8 cellular contexts compared by ENCODE assay signal in the genomic region with DNA sequence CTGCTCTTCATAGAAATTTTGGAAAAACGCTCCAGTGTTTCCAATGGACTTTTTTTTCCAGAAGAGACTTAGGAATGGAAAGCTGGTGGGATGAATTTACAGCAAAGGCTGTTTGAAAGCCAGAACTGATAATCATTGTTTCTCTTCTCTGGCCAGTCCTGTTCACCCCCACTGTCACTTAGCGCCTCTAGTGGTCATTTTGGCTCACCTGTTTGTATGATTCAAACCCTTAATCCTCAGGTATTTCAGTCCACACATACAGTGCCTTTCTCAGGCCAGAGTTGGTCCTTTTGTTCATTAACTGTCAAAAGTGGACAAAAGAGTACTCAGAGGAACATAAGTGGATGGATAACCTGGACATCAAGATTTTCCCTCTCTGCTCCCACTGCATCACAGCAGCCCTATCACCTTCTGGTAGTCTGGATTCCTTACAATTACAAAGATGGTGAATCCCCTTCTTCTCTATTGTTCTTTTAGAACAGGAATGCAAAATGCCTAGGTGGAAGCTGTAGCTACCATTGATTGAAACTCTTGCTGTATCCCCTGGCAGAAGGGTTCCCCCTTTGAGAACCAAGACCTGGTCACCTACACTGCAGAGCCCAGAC.
DNase-seq lines count a peak whose midpoint lies in the region; ATAC-seq, FAIRE-seq and TF ChIP-seq lines count a peak whose summit lies in the region.

No MANE protein-coding gene starts in this region.

- no peak overlapping the region for H3K27ac ChIP-seq in C4-2B
- no peak overlapping the region for H3K27ac ChIP-seq in GM12878 (ENCODE audit: control insufficient read depth, insufficient read depth)
- H3K27ac ChIP-seq in adrenal gland: no peak overlapping the region

- no peaks in the 10 kb centered on the region for H3K9me3 ChIP-seq in GM12878 (replicated peaks; ENCODE audit: control insufficient read depth, insufficient read depth, low read length)
- no peaks in the 10 kb centered on the region for H3K9me3 ChIP-seq in MG63
- H3K9me3 ChIP-seq in adrenal gland (replicated peaks in 1 of 3): no peaks in the 10 kb centered on the region

- H3K4me3 ChIP-seq in GM12878 (no peak overlapping the region), MG63 (no peak overlapping the region), adrenal gland (no peak overlapping the region)

- CTCF ChIA-PET in GM12878 (lab: Yijun Ruan, JAX): interaction anchor here (0.6 to 1.2 kb wide), 4 partner anchors 9 to 18 kb away, joined by 3 to 4 read pairs (median 3); no protein-coding TSS in a partner anchor

- H3K4me1 ChIP-seq in GM12878 (ENCODE audit: control insufficient read depth, insufficient read depth, low read length) (no peaks in the 10 kb centered on the region), adrenal gland (replicated peaks in 1 of 2) (no peaks in the 10 kb centered on the region)

- H3K36me3 ChIP-seq in GM12878 (ENCODE audit: control insufficient read depth in 2 of 2, insufficient read depth in 2 of 2, low read length in 1 of 2): no peaks in the 10 kb centered on the region
- no peaks in the 10 kb centered on the region for H3K36me3 ChIP-seq in MG63
- H3K36me3 ChIP-seq in adrenal gland (replicated peaks in 1 of 2): no peaks in the 10 kb centered on the region

- peak; percentile 92 for ATAC-seq in GM19395 (IDR thresholded peaks at IDR 0.05; ENCODE audit: unreplicated experiment)
- ATAC-seq in HG03196 (IDR thresholded peaks at IDR 0.05; ENCODE audit: unreplicated experiment): peak; percentile 86
- peak; percentile 91 for ATAC-seq in GM12878

- 0% methylated on average over 2 of the region's 2 CpGs for WGBS in GM12878 (ENCODE audit: insufficient coverage, insufficient replicate concordance, low lambda C conversion rate, missing lambda C conversion rate)
- 23 to 49% (median 31%) methylated on average over 2 of the region's 2 CpGs for WGBS in adrenal gland, 4 donors

- peak; percentile 35 for TF ChIP-seq RAD21 in GM12878 (IDR thresholded peaks at IDR 0.05; ENCODE audit: insufficient read depth, low read depth, low read length)

- H3K79me2 ChIP-seq in GM12878 (ENCODE audit: control insufficient read depth, insufficient read depth, low read length): no peaks in the 10 kb centered on the region

- RAD21 ChIA-PET in GM12878 (lab: Charles Lee; ENCODE audit: unreplicated experiment): interaction anchor here (1.2 kb wide), 1 partner anchor 9 kb away, joined by 3 read pairs; no protein-coding TSS in a partner anchor

- H3K27me3 ChIP-seq in GM12878 (replicated peaks in 1 of 2; ENCODE audit: control insufficient read depth in 2 of 2, insufficient read depth in 2 of 2, low read length in 1 of 2): no peaks in the 10 kb centered on the region
- no peaks in the 10 kb centered on the region for H3K27me3 ChIP-seq in MG63
- no peaks in the 10 kb centered on the region for H3K27me3 ChIP-seq in adrenal gland

- no peak for DNase-seq in GM12878 (ENCODE audit: low read depth, low spot score)
- no peak for DNase-seq in MG63
- DNase-seq in adrenal gland: no peak
- DNase-seq in CD1c-positive myeloid dendritic cell (ENCODE audit: extremely low spot score): no peak
- DNase-seq in H4 (ENCODE audit: low spot score): no peak

- SMC1A ChIA-PET in GM12878 (lab: Charles Lee; ENCODE audit: uncharacterized antibody, unreplicated experiment): no interaction called here

- POLR2A ChIA-PET in GM12878 (lab: Charles Lee): no interaction called here

- no peak overlapping the region for H3K9ac ChIP-seq in GM12878 (ENCODE audit: control insufficient read depth, insufficient read depth, low read length)

- BruUV-seq in GM12878 (replicated peaks; lab: Mats Ljungman, UMichigan): no TSS peak

- no peak overlapping the region for H3K4me2 ChIP-seq in GM12878 (ENCODE audit: control insufficient read depth, insufficient read depth)

- intact Hi-C loops in GM12878 (cut with micrococcal nuclease; ENCODE audit: unreplicated experiment): no loop called here
- intact Hi-C loops in adrenal gland (cut with DNase I): no loop called here

- in situ Hi-C loops in GM12878 (cut with MboI): no loop called here

- no peak for TF ChIP-seq EP300 in GM12878 (IDR thresholded peaks at IDR 0.05; ENCODE audit: borderline replicate concordance in 1 of 2, control insufficient read depth in 1 of 2, low read depth in 2 of 2, low read length in 2 of 2)

- TF ChIP-seq POLR2A in GM12878 (IDR thresholded peaks at IDR 0.05; ENCODE audit: low read depth, low read length) (no peak), adrenal gland (IDR thresholded peaks at IDR 0.05) (no peak)

- no peak overlapping the region for H2AFZ ChIP-seq in GM12878 (ENCODE audit: control insufficient read depth, low read depth, low read length)

- FAIRE-seq in GM12878 (lab: Jason Lieb, UNC): no peak

- H4K20me1 ChIP-seq in GM12878 (ENCODE audit: control insufficient read depth, insufficient read depth): no peaks in the 10 kb centered on the region

- TF ChIP-seq CTCF in C4-2B (conservative IDR thresholded peaks at IDR 0.05) (peak; percentile 90), GM12878 (IDR thresholded peaks at IDR 0.05 in 2 of 3, conservative IDR thresholded peaks at IDR 0.05 in 1 of 3; ENCODE audit: control insufficient read depth in 2 of 3, extremely low read depth in 1 of 3, insufficient read depth in 1 of 3, low read depth in 3 of 3, low read length in 3 of 3) (peak; percentile 59 to 88 (median 81)), adrenal gland (IDR thresholded peaks at IDR 0.05) (no peak)

TF ChIP-seq in GM12878, 131 proteins besides CTCF, POLR2A, EP300 and RAD21 (continues in another document):
- TF ChIP-seq CEBPZ (IDR thresholded peaks at IDR 0.05; ENCODE audit: low read depth, low read length) (no peak), FOS (IDR thresholded peaks at IDR 0.05; ENCODE audit: borderline replicate concordance, extremely low read depth, insufficient read length) (no peak), HSF1 (IDR thresholded peaks at IDR 0.05; ENCODE audit: low read depth, low read length) (no peak), IRF4 (IDR thresholded peaks at IDR 0.05; ENCODE audit: low read depth, low read length) (no peak), DPF2 (IDR thresholded peaks at IDR 0.05) (no peak), BCL3 (IDR thresholded peaks at IDR 0.05; ENCODE audit: borderline replicate concordance, insufficient read depth, low read depth, low read length, poor library complexity, severe bottlenecking) (no peak), HDGF (IDR thresholded peaks at IDR 0.05) (no peak), ZSCAN29 (IDR thresholded peaks at IDR 0.05) (no peak), SP1 (IDR thresholded peaks at IDR 0.05; ENCODE audit: low read depth, low read length) (no peak)

Comparison
In these comparisons a context has a peak if more than half of its experiments do, and no peak if none do; other contexts are left out.
1. CTCF ChIP-seq: peak in C4-2B (single experiment) and GM12878 (3 of 3); none in adrenal gland (0 of 6).
2. Peak in every context shown above with its lines, with median percentiles within 50 percentile points of each other: ATAC-seq.